26 cellular contexts compared by ENCODE assay signal in genomic region chr22:42336527-42337227, GRCh38.
DNase-seq lines count a peak whose midpoint lies in the region; ATAC-seq and TF ChIP-seq lines count a peak whose summit lies in the region.
"Had no signal": no experiment of that assay in that cellular context is flagged by ENCODE, and none has a peak within 500 bp of the region (broad histone marks: within the 10 kb centered on the region; RNA-seq: fewer than 3 reads in every experiment).

No MANE protein-coding gene starts in this region.

- DNase-seq in AG10803 (ENCODE audit: low read depth) (peak; percentile 35), ELR (ENCODE audit: low read depth) (peak; percentile 29), WTC11 (ENCODE audit: low spot score) (no peak), foreskin fibroblast (peak; percentile 39 to 47), MG63 (no peak), immature natural killer cell (no peak), transverse colon (no peak)
- DNase-seq: activated CD4-positive, alpha-beta memory T cell treated with anti-CD3 and anti-CD28 coated beads for 36 hours; activated CD8-positive, alpha-beta memory T cell treated with anti-CD3 and anti-CD28 coated beads, Interleukin-2, amount 50 U/mL, for 48 hours; activated naive CD8-positive, alpha-beta T cell treated with anti-CD3 and anti-CD28 coated beads for 36 hours; CD4-positive, alpha-beta T cell; cerebellar nuclear complex; effector CD4-positive, alpha-beta T cell; erythroblast; gastrocnemius medialis; naive B cell; NCI-H1105; NCI-H2029; NCI-H774; SHP77; stimulated activated CD4-positive, alpha-beta T cell treated with anti-CD3 and anti-CD28 coated beads, Interleukin-4, amount 100 ng/mL, for 1 hour; testis had no signal

- H3K36me3 ChIP-seq in MG63 (no peaks in the 10 kb centered on the region), transverse colon (no peaks in the 10 kb centered on the region)
- H3K36me3 ChIP-seq: gastrocnemius medialis had no signal

- 85 to 100% methylated on average over 1 to 11 of the region's 11 CpGs for WGBS in transverse colon (ENCODE audit: low coverage in 1 of 2), 2 donors

- H3K27me3 Mint-ChIP-seq in WTC11 (ENCODE audit: low read depth) (peaks cover 3% of the 10 kb centered on the region; the same call in 1 of the 2 replicates), immature natural killer cell (ENCODE audit: low read depth in 3 of 3) (peaks cover 2 to 8% (median 3%) of the 10 kb centered on the region in 3 donors)
- H3K27me3 Mint-ChIP-seq: activated CD4-positive, alpha-beta memory T cell treated with anti-CD3 and anti-CD28 coated beads for 36 hours; activated naive CD8-positive, alpha-beta T cell treated with anti-CD3 and anti-CD28 coated beads for 36 hours; activated T-helper 17 cell treated with anti-CD3 and anti-CD28 coated beads, Interleukin-2, amount 50 U/mL, for 72 hours; CD4-positive, alpha-beta T cell had no signal

- no peak overlapping the region for H3K27ac ChIP-seq in transverse colon
- H3K27ac ChIP-seq: gastrocnemius medialis, hepatocyte, testis had no signal

- H3K4me3 Mint-ChIP-seq in WTC11 (no peak overlapping the region), immature natural killer cell (no peak overlapping the region)
- H3K4me3 Mint-ChIP-seq: activated CD4-positive, alpha-beta memory T cell treated with anti-CD3 and anti-CD28 coated beads for 36 hours; activated naive CD8-positive, alpha-beta T cell treated with anti-CD3 and anti-CD28 coated beads for 36 hours; activated T-helper 17 cell treated with anti-CD3 and anti-CD28 coated beads, Interleukin-2, amount 50 U/mL, for 72 hours; CD4-positive, alpha-beta T cell; stimulated activated memory B cell treated with anti-CD40 and anti-IgM and Interleukin-4, amounts not matched to agents 10 μg/mL and 1 μg/mL and 100 μg/mL, for 72 hours had no signal

- no peak for ATAC-seq in WTC11
- ATAC-seq in HG02885 (IDR thresholded peaks at IDR 0.05; ENCODE audit: poor library complexity, unreplicated experiment), result no peak
- ATAC-seq: activated T-helper 17 cell treated with anti-CD3 and anti-CD28 coated beads, Interleukin-2, amount 50 U/mL, for 72 hours; gastrocnemius medialis; stimulated activated memory B cell treated with anti-CD40 and anti-IgM and Interleukin-4, amounts not matched to agents 10 μg/mL and 1 μg/mL and 100 μg/mL, for 72 hours had no signal

- TF ChIP-seq CTCF in AG10803 (conservative IDR thresholded peaks at IDR 0.05; ENCODE audit: low read length) (no peak), WTC11 (IDR thresholded peaks at IDR 0.05) (no peak), foreskin fibroblast (IDR thresholded peaks at IDR 0.05; ENCODE audit: low read depth, low read length) (no peak), transverse colon (IDR thresholded peaks at IDR 0.05) (no peak)

- in situ Hi-C loops in transverse colon (cut with MboI; ENCODE audit: low pct_ligation_motif_present in 1 of 4, low pct_unique_long_range_greater_than_20kb in 1 of 4, low sequenced_read_pairs in 3 of 4), result no loop called here

- peaks cover 0 to 10% (median 6%) of the 10 kb centered on the region in 4 donors for H3K4me1 ChIP-seq in transverse colon
- H3K4me1 ChIP-seq: gastrocnemius medialis, testis had no signal

- H3K27me3 ChIP-seq in MG63, result no peaks in the 10 kb centered on the region
- H3K27me3 ChIP-seq in transverse colon, result peaks cover 3% of the 10 kb centered on the region
- H3K27me3 ChIP-seq: hepatocyte, testis had no signal

- POLR2A ChIA-PET in WTC11 (lab: Charles Lee), result no interaction called here

- CTCF ChIA-PET in WTC11 (lab: Charles Lee), result no interaction called here

- TF ChIP-seq EP300 in transverse colon (IDR thresholded peaks at IDR 0.05; ENCODE audit: low read depth), result no peak

- H3K9me3 Mint-ChIP-seq in WTC11, result no peaks in the 10 kb centered on the region
- no peaks in the 10 kb centered on the region for H3K9me3 Mint-ChIP-seq in immature natural killer cell
- H3K9me3 Mint-ChIP-seq: activated CD4-positive, alpha-beta memory T cell treated with anti-CD3 and anti-CD28 coated beads for 36 hours; activated naive CD8-positive, alpha-beta T cell treated with anti-CD3 and anti-CD28 coated beads for 36 hours; activated T-helper 17 cell treated with anti-CD3 and anti-CD28 coated beads, Interleukin-2, amount 50 U/mL, for 72 hours; CD4-positive, alpha-beta T cell; stimulated activated memory B cell treated with anti-CD40 and anti-IgM and Interleukin-4, amounts not matched to agents 10 μg/mL and 1 μg/mL and 100 μg/mL, for 72 hours had no signal

- H3K27ac Mint-ChIP-seq in WTC11 (no peak overlapping the region; the same call in 1 of the 2 replicates), immature natural killer cell (no peak overlapping the region)
- H3K27ac Mint-ChIP-seq: activated CD4-positive, alpha-beta memory T cell treated with anti-CD3 and anti-CD28 coated beads for 36 hours; activated naive CD8-positive, alpha-beta T cell treated with anti-CD3 and anti-CD28 coated beads for 36 hours; stimulated activated memory B cell treated with anti-CD40 and anti-IgM and Interleukin-4, amounts not matched to agents 10 μg/mL and 1 μg/mL and 100 μg/mL, for 72 hours had no signal

- no peak for TF ChIP-seq POLR2A in transverse colon (IDR thresholded peaks at IDR 0.05)

- no peaks in the 10 kb centered on the region for H3K36me3 Mint-ChIP-seq in WTC11
- H3K36me3 Mint-ChIP-seq in immature natural killer cell, result no peaks in the 10 kb centered on the region
- H3K36me3 Mint-ChIP-seq: activated CD4-positive, alpha-beta memory T cell treated with anti-CD3 and anti-CD28 coated beads for 36 hours; activated naive CD8-positive, alpha-beta T cell treated with anti-CD3 and anti-CD28 coated beads for 36 hours; stimulated activated memory B cell treated with anti-CD40 and anti-IgM and Interleukin-4, amounts not matched to agents 10 μg/mL and 1 μg/mL and 100 μg/mL, for 72 hours had no signal

- intact Hi-C loops in transverse colon (cut with DNase I; ENCODE audit: low total_unique reads), result no loop called here

- peaks cover 21% of the 10 kb centered on the region for H3K4me1 Mint-ChIP-seq in WTC11
- H3K4me1 Mint-ChIP-seq in immature natural killer cell, result no peaks in the 10 kb centered on the region
- H3K4me1 Mint-ChIP-seq: stimulated activated memory B cell treated with anti-CD40 and anti-IgM and Interleukin-4, amounts not matched to agents 10 μg/mL and 1 μg/mL and 100 μg/mL, for 72 hours had no signal

- no peaks in the 10 kb centered on the region for H3K9me3 ChIP-seq in MG63
- no peaks in the 10 kb centered on the region for H3K9me3 ChIP-seq in transverse colon
- H3K9me3 ChIP-seq: gastrocnemius medialis, testis had no signal

- H3K4me3 ChIP-seq in AG10803 (ENCODE audit: low read length), result no peak overlapping the region
- H3K4me3 ChIP-seq in foreskin fibroblast (ENCODE audit: low read depth in 1 of 2, low read length in 2 of 2), result no peak overlapping the region
- H3K4me3 ChIP-seq in MG63, result no peak overlapping the region
- H3K4me3 ChIP-seq in transverse colon, result no peak overlapping the region
- H3K4me3 ChIP-seq: gastrocnemius medialis, hepatocyte, testis had no signal

TF ChIP-seq in WTC11, 78 proteins besides CTCF, POLR2A, EP300 and RAD21:
- TF ChIP-seq ZNF423 (CRISPR knock-in tag; IDR thresholded peaks at IDR 0.05), result no peak
- TF ChIP-seq, protein P1, sequence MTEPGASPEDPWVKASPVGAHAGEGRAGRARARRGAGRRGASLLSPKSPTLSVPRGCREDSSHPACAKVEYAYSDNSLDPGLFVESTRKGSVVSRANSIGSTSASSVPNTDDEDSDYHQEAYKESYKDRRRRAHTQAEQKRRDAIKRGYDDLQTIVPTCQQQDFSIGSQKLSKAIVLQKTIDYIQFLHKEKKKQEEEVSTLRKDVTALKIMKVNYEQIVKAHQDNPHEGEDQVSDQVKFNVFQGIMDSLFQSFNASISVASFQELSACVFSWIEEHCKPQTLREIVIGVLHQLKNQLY (CRISPR knock-in tag; IDR thresholded peaks at IDR 0.05), result no peak
- peak; percentile 87 for TF ChIP-seq GTF2I (CRISPR knock-in tag; conservative IDR thresholded peaks at IDR 0.05)
- TF ChIP-seq, protein P2, sequence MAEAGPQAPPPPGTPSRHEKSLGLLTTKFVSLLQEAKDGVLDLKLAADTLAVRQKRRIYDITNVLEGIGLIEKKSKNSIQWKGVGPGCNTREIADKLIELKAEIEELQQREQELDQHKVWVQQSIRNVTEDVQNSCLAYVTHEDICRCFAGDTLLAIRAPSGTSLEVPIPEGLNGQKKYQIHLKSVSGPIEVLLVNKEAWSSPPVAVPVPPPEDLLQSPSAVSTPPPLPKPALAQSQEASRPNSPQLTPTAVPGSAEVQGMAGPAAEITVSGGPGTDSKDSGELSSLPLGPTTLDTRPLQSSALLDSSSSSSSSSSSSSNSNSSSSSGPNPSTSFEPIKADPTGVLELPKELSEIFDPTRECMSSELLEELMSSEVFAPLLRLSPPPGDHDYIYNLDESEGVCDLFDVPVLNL (CRISPR knock-in tag; IDR thresholded peaks at IDR 0.05; ENCODE audit: borderline replicate concordance, low read depth), result no peak

Comparison
In these comparisons a context has a peak if more than half of its experiments do, and no peak if none do; other contexts are left out.
1. DNase-seq: peak in AG10803 (single experiment), ELR (single experiment) and foreskin fibroblast (2 of 2); none in WTC11 (single experiment), MG63 (single experiment), immature natural killer cell (0 of 3) and transverse colon (single experiment).